In the genomic region with DNA sequence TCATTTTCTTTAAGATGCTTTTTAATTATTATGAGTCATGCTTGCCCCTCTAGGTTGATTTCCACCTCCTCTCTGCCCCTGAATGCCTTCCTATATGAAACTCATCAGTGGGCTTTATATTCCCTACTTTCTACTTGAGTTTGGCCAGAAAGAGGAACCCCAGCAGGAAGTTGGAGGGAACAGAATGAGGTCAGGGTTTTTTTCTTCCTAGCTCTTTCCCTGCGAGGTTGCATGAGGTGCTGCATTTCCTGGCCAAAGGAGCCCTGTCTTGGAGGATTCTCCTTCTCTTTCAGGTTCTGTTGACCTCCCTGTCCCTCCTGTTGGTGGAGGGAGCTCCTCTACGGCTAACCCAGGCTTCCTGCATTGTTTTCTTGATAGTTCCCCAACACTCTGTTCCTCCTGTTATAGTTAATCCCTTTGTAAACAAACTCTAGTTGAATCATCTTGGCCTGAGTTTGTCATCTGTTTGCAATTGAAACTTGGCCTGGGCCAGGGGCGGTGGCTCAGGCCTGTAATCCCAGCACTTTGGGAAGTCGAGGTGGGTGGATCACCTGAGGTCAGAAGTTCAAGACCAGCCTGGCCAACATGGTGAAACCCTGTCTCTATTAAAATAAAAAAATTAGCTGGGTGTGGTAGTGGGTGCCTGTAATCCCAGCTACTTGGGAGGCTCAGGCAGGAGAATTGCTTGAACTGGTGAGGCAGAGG, we compare ENCODE assay signal across 11 cellular contexts. TPM values are rescaled to one million over a fixed set of nuclear protein-coding genes. Genes with fewer than 3 reads are reported as not detected.
DNase-seq lines count a peak whose midpoint lies in the region; ATAC-seq and TF ChIP-seq lines count a peak whose summit lies in the region.
"Had no signal": no experiment of that assay in that cellular context is flagged by ENCODE, and none has a peak within 500 bp of the region (broad histone marks: within the 10 kb centered on the region; RNA-seq: fewer than 3 reads in every experiment).

No MANE protein-coding gene starts in this region.

- H3K36me3 ChIP-seq in hepatocyte (replicated peaks; ENCODE audit: insufficient read depth, low read depth): no peaks in the 10 kb centered on the region

- DNase-seq in AG08396 (ENCODE audit: low spot score) (peak; percentile 57), HCEC 1CT (peak; percentile 85), RWPE1 (ENCODE audit: low spot score) (peak; percentile 64), hepatocyte (ENCODE audit: low spot score) (peak; percentile 42), activated gamma-delta T cell (lab: John Stamatoyannopoulos, UW) (no peak), superior temporal gyrus (ENCODE audit: extremely low spot score) (no peak)
- DNase-seq in activated effector memory CD4-positive, alpha-beta T cell treated with Interleukin-2 at 50 U/mL for 16 hours: no peak
- DNase-seq: DMS 273 treated with DMSO at 0.1 percent for 48 hours, foreskin keratinocyte had no signal

- H3K27me3 ChIP-seq in hepatocyte: no peaks in the 10 kb centered on the region
- H3K27me3 ChIP-seq: foreskin keratinocyte had no signal

- TF ChIP-seq CTCF in RWPE1 (conservative IDR thresholded peaks at IDR 0.05; ENCODE audit: low read depth): no peak
- TF ChIP-seq CTCF in hepatocyte (IDR thresholded peaks at IDR 0.05; ENCODE audit: poor library complexity): no peak

- no peak overlapping the region for H3K4me2 ChIP-seq in hepatocyte

- peaks cover 8% of the 10 kb centered on the region for H3K4me1 ChIP-seq in hepatocyte (ENCODE audit: insufficient read depth)
- H3K4me1 ChIP-seq: foreskin keratinocyte had no signal

- no peaks in the 10 kb centered on the region for H3K9me2 ChIP-seq in hepatocyte (replicated peaks; ENCODE audit: insufficient read depth)

- WGBS in hepatocyte (ENCODE audit: low lambda C conversion rate, missing lambda C conversion rate): 15% methylated on average over 4 of the region's 4 CpGs

- no peaks in the 10 kb centered on the region for H4K20me1 ChIP-seq in hepatocyte (ENCODE audit: insufficient read depth, poor library complexity, severe bottlenecking)

- H3K27ac ChIP-seq in RWPE1: no peak overlapping the region
- H3K27ac ChIP-seq in hepatocyte: peak overlapping the region; percentile 69
- H3K27ac ChIP-seq: foreskin keratinocyte, HL-60 had no signal

- POLR2A ChIA-PET in RWPE1 (lab: Yijun Ruan, JAX; ENCODE audit: low non-redundant PET): no interaction called here

- ATAC-seq in HG03196 (IDR thresholded peaks at IDR 0.05; ENCODE audit: unreplicated experiment): no peak
- ATAC-seq: foreskin keratinocyte had no signal

- no peaks in the 10 kb centered on the region for H3K79me2 ChIP-seq in hepatocyte

- CTCF ChIA-PET in RWPE1 (lab: Yijun Ruan, JAX): interaction anchor here (0.6 kb wide), 1 partner anchor 21 kb away, joined by 3 read pairs; no protein-coding TSS in a partner anchor

- H3K4me3 ChIP-seq in hepatocyte: no peak overlapping the region

- H3K9me3 ChIP-seq in hepatocyte (ENCODE audit: low read depth): no peaks in the 10 kb centered on the region

- no peak overlapping the region for H2AFZ ChIP-seq in hepatocyte

RNA-seq across cellular contexts. Expression of a gene that starts 15.3 kb away (rescaled TPM):
- total RNA-seq in hepatocyte: not detected in 2 replicates
- not detected in 2 replicates for polyA plus RNA-seq in hepatocyte
- total RNA-seq: foreskin keratinocyte had no signal
- polyA plus RNA-seq: foreskin keratinocyte had no signal

RNA-seq across cellular contexts. Expression of a gene that starts 52.2 kb away (rescaled TPM):
- 115 and 122 TPM in 2 replicates for total RNA-seq in hepatocyte
- polyA plus RNA-seq in hepatocyte: 90.3 and 94.0 TPM in 2 replicates

Comparison
In these comparisons a context has a peak if more than half of its experiments do, and no peak if none do; other contexts are left out.
1. DNase-seq: peak in AG08396 (single experiment), HCEC 1CT (single experiment), RWPE1 (single experiment) and hepatocyte (single experiment); none in activated effector memory CD4-positive, alpha-beta T cell treated with Interleukin-2 at 50 U/mL for 16 hours (single experiment), activated gamma-delta T cell (single experiment) and superior temporal gyrus (single experiment).